Comparison of ENCODE assay signal across 13 cellular contexts in the genomic region with DNA sequence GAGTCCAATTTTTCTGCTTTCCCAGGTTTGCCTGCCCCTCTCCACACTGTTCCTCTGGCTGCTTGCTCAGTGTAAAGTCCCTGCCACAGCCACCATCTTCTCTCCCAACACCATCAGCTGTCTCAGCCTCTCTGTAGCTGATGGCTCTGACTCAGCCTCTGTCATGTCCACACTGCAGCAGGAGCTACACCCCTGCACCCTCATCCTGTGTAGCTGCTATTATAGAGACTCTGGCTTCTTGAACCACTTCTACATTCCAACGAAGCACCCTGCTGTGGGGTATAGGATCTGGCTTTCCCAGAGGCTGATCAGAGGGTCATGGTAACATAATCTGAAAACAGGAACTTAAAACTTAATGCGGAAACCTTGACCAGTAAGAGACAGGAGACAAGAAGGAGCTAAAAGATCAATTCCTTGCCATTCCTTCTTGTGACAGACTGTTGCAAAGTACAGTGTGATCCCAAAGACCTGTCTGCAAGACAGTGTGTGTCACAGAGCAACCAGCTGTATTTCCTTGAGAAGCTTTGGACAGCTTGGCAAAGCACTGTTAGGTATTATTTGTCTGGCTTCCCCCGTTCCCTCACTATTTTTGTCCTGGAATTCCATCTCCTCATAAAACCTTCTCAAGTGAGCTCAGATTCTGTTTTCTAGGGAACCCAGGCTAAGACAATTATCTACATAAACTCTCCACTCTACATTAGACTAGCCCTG. TPM values are rescaled to one million over a fixed set of nuclear protein-coding genes. Genes with fewer than 3 reads are reported as not detected.
A peak's percentile ranks its signal among the peaks of the same experiment; 100 is the strongest.
DNase-seq lines count a peak whose midpoint lies in the region; TF ChIP-seq lines count a peak whose summit lies in the region.
"Had no signal": no experiment of that assay in that cellular context is flagged by ENCODE, and none has a peak within 500 bp of the region (broad histone marks: within the 10 kb centered on the region; RNA-seq: fewer than 3 reads in every experiment).

No MANE protein-coding gene starts in this region.

- no peak for TF ChIP-seq POLR2A in thyroid gland (IDR thresholded peaks at IDR 0.05)

- H4K5ac ChIP-seq in mesendoderm (ENCODE audit: low read length): no peak overlapping the region

- no peaks in the 10 kb centered on the region for H3K79me1 ChIP-seq in mesendoderm (ENCODE audit: low read length)

- CTCF ChIA-PET in mammary epithelial cell (lab: Charles Lee; ENCODE audit: low non-redundant PET): no interaction called here

- H3K9ac ChIP-seq in mammary epithelial cell (ENCODE audit: insufficient read depth, low read length) (no peak overlapping the region), mesendoderm (ENCODE audit: low read length) (no peak overlapping the region)

- H3K18ac ChIP-seq in mesendoderm (ENCODE audit: low read length): no peak overlapping the region

- H2BK5ac ChIP-seq in mesendoderm (ENCODE audit: low read length): no peak overlapping the region

- no peaks in the 10 kb centered on the region for H3K9me3 ChIP-seq in mammary epithelial cell (replicated peaks; ENCODE audit: insufficient read depth, low read length)
- no peaks in the 10 kb centered on the region for H3K9me3 ChIP-seq in thyroid gland

- no peak overlapping the region for H3K4ac ChIP-seq in mesendoderm (ENCODE audit: low read depth, low read length)

- H2BK120ac ChIP-seq in mesendoderm (ENCODE audit: low read depth, low read length): no peak overlapping the region

- H3K79me2 ChIP-seq in mammary epithelial cell (ENCODE audit: insufficient read depth, low read length) (no peaks in the 10 kb centered on the region), mesendoderm (ENCODE audit: control insufficient read depth, insufficient read depth, low read length) (no peaks in the 10 kb centered on the region)

- H3K27ac ChIP-seq in mammary epithelial cell (ENCODE audit: insufficient read depth, low read depth, low read length) (no peak overlapping the region), mesendoderm (ENCODE audit: low read depth, low read length) (no peak overlapping the region), thyroid gland (no peak overlapping the region)

- intact Hi-C loops in mammary epithelial cell (cut with micrococcal nuclease) (no loop called here), thyroid gland (cut with DNase I) (no loop called here)

- no peak overlapping the region for H2BK15ac ChIP-seq in mesendoderm (replicated peaks; ENCODE audit: low read depth)

- H3K4me1 ChIP-seq in mammary epithelial cell (ENCODE audit: insufficient read depth, low read length) (peaks cover 27% of the 10 kb centered on the region), mesendoderm (ENCODE audit: control insufficient read depth, low read depth, low read length) (peaks cover 4% of the 10 kb centered on the region), thyroid gland (peaks cover 0 to 6% of the 10 kb centered on the region in 2 donors)

- H3K4me2 ChIP-seq in mammary epithelial cell (ENCODE audit: insufficient read depth, low read depth, low read length) (no peak overlapping the region), mesendoderm (ENCODE audit: low read length) (no peak overlapping the region)

- no peaks in the 10 kb centered on the region for H4K20me1 ChIP-seq in mammary epithelial cell (ENCODE audit: insufficient read depth, low read length)

- in situ Hi-C loops in Caki2 (cut with HindIII; ENCODE audit: low pct_unique_long_range_greater_than_20kb, low sequenced_read_pairs) (no loop called here), mammary epithelial cell (cut with MboI; ENCODE audit: low sequenced_read_pairs in 2 of 2) (no loop called here)

- H3K4me3 ChIP-seq in mammary epithelial cell (replicated peaks in 1 of 3; ENCODE audit: insufficient read depth in 1 of 3, low read depth in 2 of 3, low read length in 3 of 3) (no peak overlapping the region), mesendoderm (ENCODE audit: low read length) (no peak overlapping the region), thyroid gland (replicated peaks in 1 of 3) (no peak overlapping the region)

- H3K27me3 ChIP-seq in mammary epithelial cell (ENCODE audit: insufficient read depth, low read length) (no peaks in the 10 kb centered on the region), mesendoderm (ENCODE audit: insufficient read depth, low read length, poor library complexity) (no peaks in the 10 kb centered on the region), thyroid gland (no peaks in the 10 kb centered on the region)

- TF ChIP-seq CTCF in mammary epithelial cell (conservative IDR thresholded peaks at IDR 0.05 in 1 of 2, IDR thresholded peaks at IDR 0.05 in 1 of 2; ENCODE audit: extremely low read depth in 1 of 2, insufficient read depth in 1 of 2, low read depth in 1 of 2, low read length in 2 of 2): no peak
- no peak for TF ChIP-seq CTCF in thyroid gland (IDR thresholded peaks at IDR 0.05)

- H4K8ac ChIP-seq in mesendoderm (ENCODE audit: low read depth, low read length): no peak overlapping the region

- H2AFZ ChIP-seq in mammary epithelial cell (ENCODE audit: low read depth, low read length): no peak overlapping the region

- H3K36me3 ChIP-seq in mammary epithelial cell (ENCODE audit: insufficient read depth, low read length): no peaks in the 10 kb centered on the region
- no peaks in the 10 kb centered on the region for H3K36me3 ChIP-seq in mesendoderm (ENCODE audit: control insufficient read depth, insufficient read depth, low read length)
- H3K36me3 ChIP-seq in thyroid gland: no peaks in the 10 kb centered on the region

- BruUV-seq in mammary epithelial cell (replicated peaks; lab: Mats Ljungman, UMichigan): no TSS peak

- no peak overlapping the region for H3K56ac ChIP-seq in mesendoderm (ENCODE audit: low read length)

- H3K23ac ChIP-seq in mesendoderm (ENCODE audit: low read length): no peak overlapping the region

- no peak overlapping the region for H2AK5ac ChIP-seq in mesendoderm (ENCODE audit: low read length)

- WGBS in mammary epithelial cell (ENCODE audit: low coverage, missing lambda C conversion rate): 96% methylated on average over 3 of the region's 3 CpGs
- no CpG with 5 or more reads among the region's 3 CpGs for WGBS in mesendoderm (ENCODE audit: extremely low coverage, insufficient coverage, low lambda C conversion rate)
- 58 to 66% methylated on average over 3 of the region's 3 CpGs for whole genome bisulfite sequencing in thyroid gland, 2 donors

- DNase-seq in Caki2 (ENCODE audit: low read depth): peak; percentile 60
- peak; percentile 48 for DNase-seq in M059J (ENCODE audit: low read depth)
- peak; percentile 62 for DNase-seq in mammary epithelial cell
- DNase-seq in mesendoderm: peak; percentile 82
- no peak for DNase-seq in activated CD4-positive, alpha-beta T cell treated with anti-CD3 and anti-CD28 coated beads, Interleukin-2, amount 50 U/mL, for 4 hours
- DNase-seq in C1 segment of cervical spinal cord (lab: John Stamatoyannopoulos, UW): no peak
- no peak for DNase-seq in thyroid gland
- no peak for DNase-seq in NCI-H2227 treated with DMSO at 0.1 percent for 48 hours (lab: John Stamatoyannopoulos, UW)
- DNase-seq: DMS153; HFFc6; NCI-H82; stimulated activated CD4-positive, alpha-beta T cell treated with anti-CD3 and anti-CD28 coated beads, Interleukin-4, amount 100 ng/mL, for 4 hours; T-helper 9 cell had no signal

- dilution Hi-C loops in mammary epithelial cell (cut with HindIII; ENCODE audit: low sequenced_read_pairs): no loop called here

RNA-seq across cellular contexts. Expression of a gene that starts 42.3 kb away (rescaled TPM):
- 41.9 and 62.1 TPM in 2 replicates for total RNA-seq in Caki2 (2014; rRNA removed; shearing (Covaris generic); ENCODE audit: low replicate concordance)
- total RNA-seq in M059J (2014; rRNA removed; shearing (Covaris generic)): 0.49 TPM in 1 of 2 replicates, not detected in the other
- total RNA-seq in mammary epithelial cell (10 to 100 TPM; 42.5 to 77.8 TPM), thyroid gland (10 to 100 TPM; 10.1 to 19.5 (median 13.0) TPM)
- 16.4 TPM for polyA plus RNA-seq in mammary epithelial cell
- polyA minus RNA-seq in mammary epithelial cell: 28.0 TPM
- 1.8 TPM for polyA plus RNA-seq in mesendoderm (2013, experiment 1 of 2)
- polyA plus RNA-seq in mesendoderm (2013, experiment 2 of 2): 2.1 TPM

Comparison
In these comparisons a context has a peak if more than half of its experiments do, and no peak if none do; other contexts are left out.
1. DNase-seq: peak in Caki2 (single experiment), M059J (single experiment), mammary epithelial cell (single experiment) and mesendoderm (single experiment); none in activated CD4-positive, alpha-beta T cell treated with anti-CD3 and anti-CD28 coated beads, Interleukin-2, amount 50 U/mL, for 4 hours (0 of 2), C1 segment of cervical spinal cord (0 of 14), thyroid gland (0 of 2) and NCI-H2227 treated with DMSO at 0.1 percent for 48 hours (single experiment).